10 cellular contexts compared by ENCODE assay signal in the genomic region with DNA sequence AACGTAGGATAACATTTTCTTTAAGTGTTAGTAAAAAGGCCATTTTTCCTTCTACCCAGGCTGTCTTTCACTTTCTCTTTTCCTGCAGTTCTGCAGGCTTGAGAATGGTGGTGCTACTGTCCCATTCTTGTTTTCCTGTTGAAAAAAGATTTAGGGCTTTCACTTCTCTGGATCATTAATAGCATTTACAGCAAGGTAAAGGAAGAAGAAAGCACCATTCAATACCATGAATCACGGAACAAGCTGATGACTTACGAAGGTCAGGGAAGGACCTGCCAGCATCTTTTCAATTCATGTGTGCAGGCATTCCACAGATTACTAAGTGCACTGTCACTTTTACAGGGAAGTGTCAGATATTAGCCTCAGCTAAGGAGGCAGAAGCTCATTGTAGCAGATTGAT.
A peak's percentile ranks its signal among the peaks of the same experiment; 100 is the strongest.
DNase-seq lines count a peak whose midpoint lies in the region; ATAC-seq and TF ChIP-seq lines count a peak whose summit lies in the region.
"Had no signal": no experiment of that assay in that cellular context is flagged by ENCODE, and none has a peak within 500 bp of the region (broad histone marks: within the 10 kb centered on the region; RNA-seq: fewer than 3 reads in every experiment).

No MANE protein-coding gene starts in this region.

- no peak for TF ChIP-seq POLR2A in NB4 (IDR thresholded peaks at IDR 0.05; ENCODE audit: extremely low read depth, insufficient read length)

- H3K9me2 ChIP-seq in neural cell (ENCODE audit: insufficient read depth, low read length), result no peaks in the 10 kb centered on the region

- peak; percentile 86 for TF ChIP-seq RAD21 in neural cell (conservative IDR thresholded peaks at IDR 0.05)

- TF ChIP-seq CTCF in BJ (IDR thresholded peaks at IDR 0.05; ENCODE audit: insufficient read depth, low read depth, low read length) (peak; percentile 60), NB4 (IDR thresholded peaks at IDR 0.05; ENCODE audit: low read depth, low read length) (peak; percentile 12), epithelial cell of esophagus (IDR thresholded peaks at IDR 0.05; ENCODE audit: insufficient read depth, low read depth, low read length, missing control alignments) (peak; percentile 40), neural cell (IDR thresholded peaks at IDR 0.05; ENCODE audit: poor library complexity, severe bottlenecking) (peak; percentile 83)

- H3K4me3 ChIP-seq in BJ (ENCODE audit: low read depth, low read length) (no peak overlapping the region), NB4 (ENCODE audit: low read depth, low read length) (no peak overlapping the region), epithelial cell of esophagus (ENCODE audit: low read length) (no peak overlapping the region), neural cell (ENCODE audit: low read length) (peak overlapping the region; percentile 22)

- H2AFZ ChIP-seq in neural cell (ENCODE audit: low read depth, low read length), result no peak overlapping the region

- H3K79me2 ChIP-seq in neural cell (replicated peaks; ENCODE audit: insufficient read depth, low read length), result no peaks in the 10 kb centered on the region

- DNase-seq in BJ (ENCODE audit: low read depth) (peak; percentile 8), NB4 (ENCODE audit: low read depth) (peak; percentile 7), epithelial cell of esophagus (ENCODE audit: low read depth) (peak; percentile 68), NCI-H1417 (lab: John Stamatoyannopoulos, UW) (no peak)
- no peak for DNase-seq in activated CD8-positive, alpha-beta memory T cell treated with anti-CD3 and anti-CD28 coated beads for 24 hours
- DNase-seq: activated T-cell treated with anti-CD3 and anti-CD28 coated beads, Interleukin-2, amount 50 U/mL, for 1 hour; stimulated activated naive B cell treated with anti-CD40 and anti-IgM and Interleukin-4, amounts not matched to agents 10 μg/mL and 1 μg/mL and 100 μg/mL, for 72 hours had no signal

- peak; percentile 31 for TF ChIP-seq EP300 in neural cell (conservative IDR thresholded peaks at IDR 0.05; ENCODE audit: poor library complexity, severe bottlenecking)

- CTCF ChIA-PET in BJ (lab: Yijun Ruan, JAX), result interaction anchor here (0.8 to 2.5 kb wide), 8 partner anchors 9 to 644 kb away, joined by 3 to 8 read pairs (median 4); partner anchors contain the start of gene KCNN2

- H3K27me3 ChIP-seq in BJ (ENCODE audit: control insufficient read depth, insufficient read depth, low read length) (no peaks in the 10 kb centered on the region), neural cell (ENCODE audit: insufficient read depth, low read depth, low read length) (no peaks in the 10 kb centered on the region)

- peak overlapping the region; percentile 39 for H3K27ac ChIP-seq in neural cell (ENCODE audit: low read length)

- H4K20me1 ChIP-seq in neural cell (ENCODE audit: insufficient read depth), result no peaks in the 10 kb centered on the region

- H3K4me2 ChIP-seq in neural cell (ENCODE audit: low read length), result no peak overlapping the region

- ATAC-seq in HG02571 (IDR thresholded peaks at IDR 0.05; ENCODE audit: unreplicated experiment) (no peak), GM18498 (IDR thresholded peaks at IDR 0.05; ENCODE audit: unreplicated experiment) (no peak)
- ATAC-seq: stimulated activated naive B cell treated with anti-CD40 and anti-IgM and Interleukin-4, amounts not matched to agents 10 μg/mL and 1 μg/mL and 100 μg/mL, for 72 hours had no signal

- H3K9me3 ChIP-seq in neural cell (ENCODE audit: low read length), result no peaks in the 10 kb centered on the region

- H3K36me3 ChIP-seq in BJ (ENCODE audit: control insufficient read depth, insufficient read depth, low read length) (no peaks in the 10 kb centered on the region), neural cell (ENCODE audit: insufficient read depth, low read length) (no peaks in the 10 kb centered on the region)

- H3K9ac ChIP-seq in neural cell (ENCODE audit: low read length), result no peak overlapping the region

- POLR2A ChIA-PET in BJ (lab: Charles Lee), result no interaction called here

- no peaks in the 10 kb centered on the region for H3F3A ChIP-seq in neural cell (ENCODE audit: insufficient read depth, low read length, poor library complexity, severe bottlenecking)

TF ChIP-seq in neural cell, 6 proteins besides CTCF, POLR2A, EP300 and RAD21:
- TF ChIP-seq POLR2AphosphoS5 (IDR thresholded peaks at IDR 0.05) (peak; percentile 10), TAF1 (IDR thresholded peaks at IDR 0.05; ENCODE audit: low read depth) (no peak), SMC3 (conservative IDR thresholded peaks at IDR 0.05; ENCODE audit: poor library complexity) (peak; percentile 82)

Comparison
In these comparisons a context has a peak if more than half of its experiments do, and no peak if none do; other contexts are left out.
1. DNase-seq: peak in BJ (single experiment), NB4 (single experiment) and epithelial cell of esophagus (single experiment); none in NCI-H1417 (0 of 3) and activated CD8-positive, alpha-beta memory T cell treated with anti-CD3 and anti-CD28 coated beads for 24 hours (single experiment).
2. CTCF ChIP-seq: peak in every context shown above with its lines; median percentile 83 in neural cell; 60 in BJ; 40 in epithelial cell of esophagus; 12 in NB4.